Comparison of ENCODE assay signal across 27 cellular contexts in the genomic region with DNA sequence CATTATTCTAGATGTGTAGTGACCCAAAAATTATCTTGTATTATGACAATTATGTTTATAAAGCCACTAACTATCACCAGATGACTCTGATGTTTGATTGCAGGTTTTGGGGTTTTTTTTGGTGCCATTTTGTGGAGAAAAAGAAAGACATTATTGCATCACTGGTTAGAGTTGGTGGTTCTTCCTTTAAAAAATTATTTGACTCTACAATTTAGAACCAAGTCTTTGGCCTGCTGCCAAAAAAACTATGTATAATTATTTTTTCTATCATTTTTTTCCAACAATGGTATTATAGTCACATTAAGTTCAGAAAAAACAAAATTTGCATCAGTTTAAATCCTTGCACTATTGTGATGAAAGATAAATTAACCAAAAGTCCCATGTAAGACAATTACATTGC.
"Had no signal": no experiment of that assay in that cellular context is flagged by ENCODE, and none has a peak within 500 bp of the region (broad histone marks: within the 10 kb centered on the region; RNA-seq: fewer than 3 reads in every experiment).

No MANE protein-coding gene starts in this region.

- H3K36me3 ChIP-seq: stomach, suprapubic skin, thoracic aorta, thyroid gland, tibial artery, tibial nerve, transverse colon, upper lobe of left lung, upper lobe of right lung, uterus, vagina had no signal

- H3K4me3 ChIP-seq: stomach, suprapubic skin, testis, thoracic aorta, thyroid gland, tibial artery, tibial nerve, transverse colon, upper lobe of left lung, upper lobe of right lung, uterus, vagina had no signal

- H3K27me3 ChIP-seq: stomach, suprapubic skin, testis, thyroid gland, tibial artery, tibial nerve, transverse colon, upper lobe of left lung, upper lobe of right lung, uterus, vagina had no signal

- DNase-seq: stimulated activated CD4-positive, alpha-beta T cell treated with anti-CD3 and anti-CD28 coated beads, Interleukin-2, amount 100 ng/mL, for 48 hours; stimulated activated CD4-positive, alpha-beta T cell treated with anti-CD3 and anti-CD28 coated beads, Interleukin-4, amount 100 ng/mL, for 1 hour; stimulated activated CD4-positive, alpha-beta T cell treated with anti-CD3 and anti-CD28 coated beads, Interleukin-4, amount 100 ng/mL, for 24 hours; stimulated activated CD4-positive, alpha-beta T cell treated with anti-CD3 and anti-CD28 coated beads, Interleukin-4, amount 100 ng/mL, for 4 hours; stimulated activated CD8-positive, alpha-beta memory T cell treated with anti-CD3 and anti-CD28 coated beads, Interleukin-4, amount 100 ng/mL, for 48 hours; stimulated activated naive B cell treated with anti-CD40 and anti-IgM and Interleukin-4, amounts not matched to agents 10 μg/mL and 1 μg/mL and 100 μg/mL, for 72 hours; stimulated activated naive CD4-positive, alpha-beta T cell; stimulated activated naive CD4-positive, alpha-beta T cell treated with Interleukin-2 at 50 U/mL for 16 hours; stimulated activated naive CD8-positive, alpha-beta T cell treated with anti-CD3 and anti-CD28 coated beads, Interleukin-15, amount 100 ng/mL, for 72 hours; stimulated activated naive CD8-positive, alpha-beta T cell treated with anti-CD3 and anti-CD28 coated beads, Interleukin-15, Interleukin-2, amounts not matched to agents 100 U/mL and 50 U/mL, for 24 hours; stomach; substantia nigra; testis; thyroid gland; tibial artery; transverse colon; trophoblast cell; upper lobe of left lung; upper lobe of right lung; uterus had no signal

- ATAC-seq: stimulated activated effector memory CD8-positive, alpha-beta T cell treated with anti-CD3 and anti-CD28 coated beads, Interleukin-12 subunit alpha, Interleukin-12 subunit beta, amount 100 ng/mL, for 72 hours; stimulated activated memory B cell treated with anti-CD40 and anti-IgM and Interleukin-4, amounts not matched to agents 10 μg/mL and 1 μg/mL and 100 μg/mL, for 72 hours; stimulated activated naive B cell treated with anti-CD40 and anti-IgM and Interleukin-4, amounts not matched to agents 10 μg/mL and 1 μg/mL and 100 μg/mL, for 72 hours; stimulated activated naive CD8-positive, alpha-beta T cell treated with anti-CD3 and anti-CD28 coated beads, Interleukin-15, amount 100 ng/mL, for 72 hours; stimulated activated naive CD8-positive, alpha-beta T cell treated with anti-CD3 and anti-CD28 coated beads, Interleukin-15, Interleukin-2, amounts not matched to agents 100 U/mL and 50 U/mL, for 24 hours; upper lobe of right lung had no signal

- H3K27ac ChIP-seq: stomach, suprapubic skin, testis, thoracic aorta, thyroid gland, tibial artery, tibial nerve, transverse colon, upper lobe of left lung, upper lobe of right lung, uterus, vagina had no signal

- FAIRE-seq: urothelium cell line had no signal

- H3K4me1 ChIP-seq: stomach, suprapubic skin, testis, thyroid gland, tibial artery, tibial nerve, transverse colon, upper lobe of left lung, upper lobe of right lung, uterus, vagina had no signal

- H3K9me3 ChIP-seq: suprapubic skin, testis, thoracic aorta, thyroid gland, tibial artery, tibial nerve, transverse colon, upper lobe of left lung, upper lobe of right lung, uterus, vagina had no signal
